19 cellular contexts compared by ENCODE assay signal in the genomic region with DNA sequence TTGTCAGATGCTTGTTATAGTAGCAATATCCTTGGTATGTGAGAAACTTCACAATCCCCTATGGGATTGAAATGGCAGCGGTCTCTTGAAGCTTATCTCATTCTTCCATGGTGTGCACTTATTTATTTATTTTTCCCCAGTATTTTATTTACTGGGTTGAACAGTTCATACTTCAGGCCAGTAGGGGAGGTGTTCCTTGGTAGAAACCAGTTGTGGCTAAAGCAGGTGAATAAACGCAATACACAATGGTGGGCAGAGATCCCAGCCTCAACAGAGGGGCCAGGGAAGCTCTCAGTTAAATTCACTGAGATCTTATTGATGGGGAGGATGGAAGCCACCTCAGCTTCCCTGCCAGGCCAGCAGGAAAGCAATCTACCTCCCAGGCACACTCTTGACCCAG.
"Had no signal": no experiment of that assay in that cellular context is flagged by ENCODE, and none has a peak within 500 bp of the region (broad histone marks: within the 10 kb centered on the region; RNA-seq: fewer than 3 reads in every experiment).

No MANE protein-coding gene starts in this region.

- H3K36me3 Mint-ChIP-seq: activated naive CD4-positive, alpha-beta T cell treated with anti-CD3 and anti-CD28 coated beads, Interleukin-2, amount 10 ng/mL, durations not matched to agents 7 days and 5 days had no signal

- DNase-seq: activated CD4-positive, alpha-beta T cell treated with anti-CD3 and anti-CD28 coated beads, Interleukin-2, amount 10 ng/mL, durations not matched to agents 24 days and 14 days; activated CD8-positive, alpha-beta T cell treated with anti-CD3 and anti-CD28 coated beads for 36 hours; activated effector memory CD4-positive, alpha-beta T cell treated with Interleukin-2 at 50 U/mL for 16 hours; activated naive CD4-positive, alpha-beta T cell treated with anti-CD3 and anti-CD28 coated beads, Interleukin-2, amount 10 ng/mL, durations not matched to agents 7 days and 5 days; activated naive CD8-positive, alpha-beta T cell treated with anti-CD3 and anti-CD28 coated beads, Interleukin-2, amount 50 U/mL, for 24 hours; activated T-cell treated with anti-CD3 and anti-CD28 coated beads, Interleukin-2, amount 50 U/mL, for 4 hours; aorta; brain microvascular endothelial cell; central memory CD4-positive, alpha-beta T cell; colonic mucosa; heart left ventricle; immature natural killer cell; nucleus accumbens; retina; stimulated activated CD8-positive, alpha-beta memory T cell treated with anti-CD3 and anti-CD28 coated beads, Interleukin-4, amount 100 ng/mL, for 48 hours; stimulated activated naive CD4-positive, alpha-beta T cell; T1000 had no signal

- H3K4me1 Mint-ChIP-seq: activated CD4-positive, alpha-beta T cell treated with anti-CD3 and anti-CD28 coated beads, Interleukin-2, amount 10 ng/mL, durations not matched to agents 24 days and 14 days; activated naive CD4-positive, alpha-beta T cell treated with anti-CD3 and anti-CD28 coated beads, Interleukin-2, amount 10 ng/mL, durations not matched to agents 7 days and 5 days; activated naive CD8-positive, alpha-beta T cell treated with anti-CD3 and anti-CD28 coated beads, Interleukin-2, amount 50 U/mL, for 24 hours; immature natural killer cell had no signal

- H3K36me3 ChIP-seq: brain microvascular endothelial cell, colonic mucosa, gastroesophageal sphincter, heart left ventricle had no signal

- H3K4me3 ChIP-seq: colonic mucosa, gastroesophageal sphincter, heart left ventricle had no signal

- H3K27me3 Mint-ChIP-seq: activated naive CD4-positive, alpha-beta T cell treated with anti-CD3 and anti-CD28 coated beads, Interleukin-2, amount 10 ng/mL, durations not matched to agents 7 days and 5 days had no signal

- H3K27ac ChIP-seq: brain microvascular endothelial cell, colonic mucosa, gastroesophageal sphincter, heart left ventricle had no signal

- H3K4me1 ChIP-seq: colonic mucosa, gastroesophageal sphincter, heart left ventricle had no signal

- H3K4me3 Mint-ChIP-seq: activated CD4-positive, alpha-beta T cell treated with anti-CD3 and anti-CD28 coated beads, Interleukin-2, amount 10 ng/mL, durations not matched to agents 24 days and 14 days; activated CD8-positive, alpha-beta T cell treated with anti-CD3 and anti-CD28 coated beads for 36 hours; activated naive CD4-positive, alpha-beta T cell treated with anti-CD3 and anti-CD28 coated beads, Interleukin-2, amount 10 ng/mL, durations not matched to agents 7 days and 5 days; activated naive CD8-positive, alpha-beta T cell treated with anti-CD3 and anti-CD28 coated beads, Interleukin-2, amount 50 U/mL, for 24 hours; activated T-cell treated with anti-CD3 and anti-CD28 coated beads, Interleukin-2, amount 50 U/mL, for 4 hours; immature natural killer cell; natural killer cell treated with Interleukin-12 subunit alpha and Interleukin-12 subunit beta and Interleukin-15 and Interleukin-18, amount 100 ng/mL, for 72 hours had no signal

- H3K27ac Mint-ChIP-seq: activated CD4-positive, alpha-beta T cell treated with anti-CD3 and anti-CD28 coated beads, Interleukin-2, amount 10 ng/mL, durations not matched to agents 24 days and 14 days; activated CD8-positive, alpha-beta T cell treated with anti-CD3 and anti-CD28 coated beads for 36 hours; activated naive CD4-positive, alpha-beta T cell treated with anti-CD3 and anti-CD28 coated beads, Interleukin-2, amount 10 ng/mL, durations not matched to agents 7 days and 5 days; activated naive CD8-positive, alpha-beta T cell treated with anti-CD3 and anti-CD28 coated beads, Interleukin-2, amount 50 U/mL, for 24 hours; immature natural killer cell; natural killer cell treated with Interleukin-12 subunit alpha and Interleukin-12 subunit beta and Interleukin-15 and Interleukin-18, amount 100 ng/mL, for 72 hours had no signal

- H3K27me3 ChIP-seq: brain microvascular endothelial cell, colonic mucosa, gastroesophageal sphincter, heart left ventricle had no signal
